In genomic region chr2:207423886-207424285, GRCh38 we compare ENCODE assay signal across 8 cellular contexts.
DNase-seq lines count a peak whose midpoint lies in the region; ATAC-seq and TF ChIP-seq lines count a peak whose summit lies in the region.

No MANE protein-coding gene starts in this region.

- no peaks in the 10 kb centered on the region for H3K27me3 Mint-ChIP-seq in T-helper 17 cell

- no peaks in the 10 kb centered on the region for H3K36me3 ChIP-seq in thyroid gland

- H3K27me3 ChIP-seq in thyroid gland, result no peaks in the 10 kb centered on the region

- H3K27ac ChIP-seq in thyroid gland, result no peak overlapping the region

- ATAC-seq in GM19043 (IDR thresholded peaks at IDR 0.05; ENCODE audit: low read depth, unreplicated experiment) (peak; percentile 94), HG03135 (IDR thresholded peaks at IDR 0.05; ENCODE audit: unreplicated experiment) (peak; percentile 95), T-helper 17 cell (peak; percentile 48)

- no peak overlapping the region for H3K27ac Mint-ChIP-seq in T-helper 17 cell

- no peaks in the 10 kb centered on the region for H3K4me1 Mint-ChIP-seq in T-helper 17 cell

- no peak for TF ChIP-seq POLR2A in thyroid gland (IDR thresholded peaks at IDR 0.05)

- H3K4me3 Mint-ChIP-seq in T-helper 17 cell, result no peak overlapping the region

- POLR2A ChIA-PET in AG04449 (lab: Yijun Ruan, JAX), result interaction anchor here (0.9 to 1.6 kb wide), 4 partner anchors 30 to 259 kb away, joined by 3 read pairs; partner anchors contain the start of gene KLF7

- intact Hi-C loops in thyroid gland (cut with DNase I), result no loop called here

- 76 to 81% methylated on average over 3 of the region's 3 CpGs for WGBS in thyroid gland, 2 donors

- H3K9me3 ChIP-seq in T-helper 17 cell (ENCODE audit: control insufficient read depth, low read length, poor library complexity, severe bottlenecking), result no peaks in the 10 kb centered on the region
- no peaks in the 10 kb centered on the region for H3K9me3 ChIP-seq in thyroid gland

- DNase-seq in AG04449 (ENCODE audit: low read depth, low spot score) (peak; percentile 65), T-helper 17 cell (no peak), kidney tubule cell (ENCODE audit: low spot score) (peak; percentile 93), putamen (ENCODE audit: low spot score) (no peak), thyroid gland (no peak)
- DNase-seq in activated effector memory CD4-positive, alpha-beta T cell treated with anti-CD3 and anti-CD28 coated beads, Interleukin-2, amount 50 U/mL, for 16 hours, result no peak

- H3K4me1 ChIP-seq in thyroid gland, result no peaks in the 10 kb centered on the region

- CTCF ChIA-PET in AG04449 (lab: Yijun Ruan, JAX), result interaction anchor here (1.0 to 2.1 kb wide), 3 partner anchors 8 to 49 kb away, joined by 3 to 5 read pairs (median 5); no protein-coding TSS in a partner anchor

- no peak for TF ChIP-seq CTCF in AG04449 (IDR thresholded peaks at IDR 0.05; ENCODE audit: insufficient read depth, low read length, missing control alignments)
- no peak for TF ChIP-seq CTCF in thyroid gland (IDR thresholded peaks at IDR 0.05)

- H3K4me3 ChIP-seq in AG04449 (ENCODE audit: low read depth, low read length) (no peak overlapping the region), thyroid gland (replicated peaks in 1 of 3) (no peak overlapping the region)

- H3K36me3 Mint-ChIP-seq in T-helper 17 cell (ENCODE audit: low read depth), result no peaks in the 10 kb centered on the region

Comparison
In these comparisons a context has a peak if more than half of its experiments do, and no peak if none do; other contexts are left out.
1. DNase-seq: peak in AG04449 (single experiment) and kidney tubule cell (single experiment); none in T-helper 17 cell (0 of 3), putamen (single experiment), activated effector memory CD4-positive, alpha-beta T cell treated with anti-CD3 and anti-CD28 coated beads, Interleukin-2, amount 50 U/mL, for 16 hours (single experiment) and thyroid gland (0 of 2).
2. Peak in every context shown above with its lines, with median percentiles within 50 percentile points of each other: ATAC-seq.